ENCODE assay signal across 18 cellular contexts in genomic region chr15:41288464-41288863, GRCh38.
DNase-seq lines count a peak whose midpoint lies in the region; ATAC-seq, FAIRE-seq and TF ChIP-seq lines count a peak whose summit lies in the region.
"Had no signal": no experiment of that assay in that cellular context is flagged by ENCODE, and none has a peak within 500 bp of the region (broad histone marks: within the 10 kb centered on the region; RNA-seq: fewer than 3 reads in every experiment).

No MANE protein-coding gene starts in this region.

- H3K27ac ChIP-seq in 22Rv1, result 0 out of 2 replicates have a peak overlapping the region, but pooled peaks have one; percentile 2
- H3K27ac ChIP-seq in DOHH2 (ENCODE audit: low read depth, low read length), result no peak overlapping the region

- H3K36me3 Mint-ChIP-seq in activated naive CD8-positive, alpha-beta T cell, result peaks cover 12% of the 10 kb centered on the region

- TF ChIP-seq POLR2A in H54 (IDR thresholded peaks at IDR 0.05; ENCODE audit: low read depth, low read length), result no peak

- H3K27me3 Mint-ChIP-seq in activated naive CD8-positive, alpha-beta T cell, result no peaks in the 10 kb centered on the region

- peaks cover 65% of the 10 kb centered on the region for H3K4me1 ChIP-seq in DOHH2 (ENCODE audit: control insufficient read depth, low read length)

- no peaks in the 10 kb centered on the region for H3K9me3 Mint-ChIP-seq in activated naive CD8-positive, alpha-beta T cell (ENCODE audit: low read depth)
- H3K9me3 Mint-ChIP-seq: naive thymus-derived CD8-positive, alpha-beta T cell had no signal

- TF ChIP-seq CTCF in 22Rv1 (IDR thresholded peaks at IDR 0.05) (no peak), DOHH2 (IDR thresholded peaks at IDR 0.05; ENCODE audit: low read depth, low read length, poor library complexity, severe bottlenecking) (no peak)

- H3K79me2 ChIP-seq in DOHH2 (ENCODE audit: control insufficient read depth, low read length), result peaks cover 81% of the 10 kb centered on the region

- H3K4me2 ChIP-seq in DOHH2 (ENCODE audit: low read length), result peak overlapping the region; percentile 29

- no peaks in the 10 kb centered on the region for H3K9me2 ChIP-seq in DOHH2 (replicated peaks; ENCODE audit: control insufficient read depth, low read length)

- H3K36me3 ChIP-seq in DOHH2 (ENCODE audit: control insufficient read depth, low read length), result peaks cover 84% of the 10 kb centered on the region

- no peak for FAIRE-seq in H54 (lab: Jason Lieb, UNC)
- FAIRE-seq: G401.6 had no signal

- no peaks in the 10 kb centered on the region for H3K27me3 ChIP-seq in DOHH2 (ENCODE audit: control insufficient read depth, low read length)
- H3K27me3 ChIP-seq: esophagus muscularis mucosa, right atrium auricular region had no signal

- no peaks in the 10 kb centered on the region for H4K20me1 ChIP-seq in DOHH2 (ENCODE audit: control insufficient read depth, insufficient read depth, low read depth, low read length)

- no peak for ATAC-seq in GM21381 (IDR thresholded peaks at IDR 0.05; ENCODE audit: unreplicated experiment)
- ATAC-seq: activated CD4-positive, CD25-positive, alpha-beta regulatory T cell treated with anti-CD3 and anti-CD28 coated beads, Interleukin-2, amount 50 U/mL, for 24 hours; left lobe of liver; naive thymus-derived CD8-positive, alpha-beta T cell; stimulated activated naive CD8-positive, alpha-beta T cell treated with anti-CD3 and anti-CD28 coated beads, Interleukin-15, Interleukin-2, amounts not matched to agents 100 U/mL and 50 U/mL, for 24 hours had no signal

- DNase-seq in H54 (ENCODE audit: insufficient read length, low spot score), result no peak
- no peak for DNase-seq in Ammon's horn (ENCODE audit: low spot score)
- DNase-seq: hippocampal formation; naive thymus-derived CD8-positive, alpha-beta T cell; NCI-H1694; NCI-H510A; stimulated activated CD4-positive, alpha-beta T cell treated with anti-CD3 and anti-CD28 coated beads, Interleukin-4, amount 100 ng/mL, for 1 hour; stimulated activated naive CD8-positive, alpha-beta T cell treated with anti-CD3 and anti-CD28 coated beads, Interleukin-15, Interleukin-2, amounts not matched to agents 100 U/mL and 50 U/mL, for 24 hours; SW 1271 had no signal

- H3K4me1 Mint-ChIP-seq in activated naive CD8-positive, alpha-beta T cell (ENCODE audit: low read depth), result peaks cover 45% of the 10 kb centered on the region

- no peak overlapping the region for H3K4me3 Mint-ChIP-seq in activated naive CD8-positive, alpha-beta T cell
- H3K4me3 Mint-ChIP-seq: naive thymus-derived CD8-positive, alpha-beta T cell had no signal

- no peak overlapping the region for H3K4me3 ChIP-seq in DOHH2 (ENCODE audit: low read length)
- H3K4me3 ChIP-seq: esophagus muscularis mucosa, right atrium auricular region had no signal

- H3K27ac Mint-ChIP-seq in activated naive CD8-positive, alpha-beta T cell, result peak overlapping the region; percentile 54

- peaks cover 9% of the 10 kb centered on the region for H3F3A ChIP-seq in DOHH2 (ENCODE audit: control insufficient read depth, insufficient read depth)

- H3K9me3 ChIP-seq in DOHH2 (ENCODE audit: control insufficient read depth, insufficient read depth, low read length), result no peaks in the 10 kb centered on the region
- H3K9me3 ChIP-seq: esophagus muscularis mucosa, right atrium auricular region had no signal
